26 cellular contexts compared by ENCODE assay signal in genomic region chr7:22267989-22268615, GRCh38.
DNase-seq lines count a peak whose midpoint lies in the region; ATAC-seq and TF ChIP-seq lines count a peak whose summit lies in the region.
"Had no signal": no experiment of that assay in that cellular context is flagged by ENCODE, and none has a peak within 500 bp of the region (broad histone marks: within the 10 kb centered on the region; RNA-seq: fewer than 3 reads in every experiment).

No MANE protein-coding gene starts in this region.

- H3K79me2 ChIP-seq in DND-41 (ENCODE audit: insufficient read depth, low read length) (peaks cover 15% of the 10 kb centered on the region), OCI-LY1 (ENCODE audit: insufficient read depth, low read length) (no peaks in the 10 kb centered on the region)

- TF ChIP-seq CTCF in DND-41 (IDR thresholded peaks at IDR 0.05; ENCODE audit: borderline replicate concordance, extremely low read depth, low read length, poor library complexity, severe bottlenecking) (no peak), OCI-LY1 (IDR thresholded peaks at IDR 0.05; ENCODE audit: low read length) (no peak), glutamatergic neuron (IDR thresholded peaks at IDR 0.05; ENCODE audit: partially characterized antibody, unreplicated experiment) (no peak), vagina (IDR thresholded peaks at IDR 0.05) (no peak)

- peaks cover 5% of the 10 kb centered on the region for H3K9me3 Mint-ChIP-seq in glutamatergic neuron (ENCODE audit: unreplicated experiment)
- H3K9me3 Mint-ChIP-seq: activated naive CD8-positive, alpha-beta T cell treated with anti-CD3 and anti-CD28 coated beads, Interleukin-2, amount 50 U/mL, for 24 hours; naive B cell; stimulated activated naive CD8-positive, alpha-beta T cell treated with anti-CD3 and anti-CD28 coated beads, Interleukin-15, Interleukin-2, amounts not matched to agents 100 ng/mL and 50 ng/mL, for 24 hours; T-helper 1 cell treated with Interleukin-12 subunit alpha and Interleukin-12 subunit beta and Interleukin-4 antibody, amounts not matched to agents 30 μg/mL and 1 μg/mL, for 36 hours had no signal

- no peak overlapping the region for H2AFZ ChIP-seq in DND-41 (ENCODE audit: low read depth, low read length)
- H2AFZ ChIP-seq in OCI-LY1 (ENCODE audit: low read length), result no peak overlapping the region

- H3F3A ChIP-seq in OCI-LY1 (ENCODE audit: insufficient read depth, low read length), result no peaks in the 10 kb centered on the region

- H3K9ac ChIP-seq in DND-41 (ENCODE audit: low read depth, low read length) (no peak overlapping the region), OCI-LY1 (ENCODE audit: low read length) (no peak overlapping the region)
- H3K9ac ChIP-seq: BLaER1 treated with 17β-estradiol and CSF1 and Interleukin-3, amounts not matched to agents 10 nM and 100 nM had no signal

- H4K20me1 ChIP-seq in DND-41 (ENCODE audit: insufficient read depth, low read length) (no peaks in the 10 kb centered on the region), OCI-LY1 (ENCODE audit: insufficient read depth, low read length) (no peaks in the 10 kb centered on the region)
- H4K20me1 ChIP-seq: BLaER1 treated with 17β-estradiol and CSF1 and Interleukin-3, amounts not matched to agents 10 nM and 100 nM had no signal

- H3K27me3 ChIP-seq in DND-41 (ENCODE audit: insufficient read depth, low read length, poor library complexity) (no peaks in the 10 kb centered on the region), OCI-LY1 (ENCODE audit: insufficient read depth, low read length) (no peaks in the 10 kb centered on the region), vagina (no peaks in the 10 kb centered on the region)
- H3K27me3 ChIP-seq: BLaER1 treated with 17β-estradiol and CSF1 and Interleukin-3, amounts not matched to agents 10 nM and 100 nM; body of pancreas had no signal

- no peak for ATAC-seq in DND-41 (ENCODE audit: insufficient read depth, low read depth)
- ATAC-seq: activated naive CD8-positive, alpha-beta T cell treated with anti-CD3 and anti-CD28 coated beads, Interleukin-2, amount 50 U/mL, for 24 hours; body of pancreas; left ventricle myocardium superior had no signal

- no peaks in the 10 kb centered on the region for H3K36me3 Mint-ChIP-seq in glutamatergic neuron (ENCODE audit: unreplicated experiment)
- H3K36me3 Mint-ChIP-seq: naive B cell had no signal

- H3K4me2 ChIP-seq in DND-41 (ENCODE audit: insufficient read depth, low read length) (no peak overlapping the region), OCI-LY1 (ENCODE audit: low read length) (peak overlapping the region; percentile 13; the same call in 1 of the 2 replicates)
- H3K4me2 ChIP-seq: BLaER1 treated with 17β-estradiol and CSF1 and Interleukin-3, amounts not matched to agents 10 nM and 100 nM had no signal

- H3K4me3 Mint-ChIP-seq in glutamatergic neuron (ENCODE audit: unreplicated experiment), result no peak overlapping the region
- H3K4me3 Mint-ChIP-seq: naive B cell; stimulated activated naive CD8-positive, alpha-beta T cell treated with anti-CD3 and anti-CD28 coated beads, Interleukin-15, Interleukin-2, amounts not matched to agents 100 ng/mL and 50 ng/mL, for 24 hours had no signal

- no peaks in the 10 kb centered on the region for H3K9me2 ChIP-seq in OCI-LY1 (ENCODE audit: low read depth, low read length)

- peak overlapping the region; percentile 44 for H3K27ac Mint-ChIP-seq in glutamatergic neuron (ENCODE audit: unreplicated experiment)
- H3K27ac Mint-ChIP-seq: activated naive CD8-positive, alpha-beta T cell treated with anti-CD3 and anti-CD28 coated beads, Interleukin-2, amount 50 U/mL, for 24 hours; naive B cell; stimulated activated naive CD8-positive, alpha-beta T cell treated with anti-CD3 and anti-CD28 coated beads, Interleukin-15, Interleukin-2, amounts not matched to agents 100 ng/mL and 50 ng/mL, for 24 hours had no signal

- peaks cover 26% of the 10 kb centered on the region for H3K4me1 Mint-ChIP-seq in glutamatergic neuron (ENCODE audit: low read depth, unreplicated experiment)
- H3K4me1 Mint-ChIP-seq: naive B cell had no signal

- peaks cover 44% of the 10 kb centered on the region; the same call in 1 of the 2 replicates for H3K36me3 ChIP-seq in DND-41 (ENCODE audit: insufficient read depth, low read length)
- H3K36me3 ChIP-seq in OCI-LY1 (ENCODE audit: insufficient read depth, low read length), result peaks cover 21% of the 10 kb centered on the region
- no peaks in the 10 kb centered on the region for H3K36me3 ChIP-seq in vagina

- peaks cover 5% of the 10 kb centered on the region for H3K27me3 Mint-ChIP-seq in glutamatergic neuron (ENCODE audit: unreplicated experiment)
- H3K27me3 Mint-ChIP-seq: naive B cell; stimulated activated naive CD8-positive, alpha-beta T cell treated with anti-CD3 and anti-CD28 coated beads, Interleukin-15, Interleukin-2, amounts not matched to agents 100 ng/mL and 50 ng/mL, for 24 hours had no signal

- H3K4me1 ChIP-seq in DND-41 (ENCODE audit: insufficient read depth, low read length) (peaks cover 19% of the 10 kb centered on the region), OCI-LY1 (ENCODE audit: insufficient read depth, low read length, severe bottlenecking) (peaks cover 10% of the 10 kb centered on the region), vagina (no peaks in the 10 kb centered on the region)

- no peaks in the 10 kb centered on the region for H3K9me3 ChIP-seq in DND-41 (ENCODE audit: insufficient read depth, low read length, severe bottlenecking)
- no peaks in the 10 kb centered on the region for H3K9me3 ChIP-seq in OCI-LY1 (ENCODE audit: low read length)
- no peaks in the 10 kb centered on the region for H3K9me3 ChIP-seq in vagina
- H3K9me3 ChIP-seq: BLaER1 treated with 17β-estradiol and CSF1 and Interleukin-3, amounts not matched to agents 10 nM and 100 nM; body of pancreas had no signal

- H3K4me3 ChIP-seq in DND-41 (ENCODE audit: low read depth in 1 of 2, low read length in 2 of 2), result no peak overlapping the region
- H3K4me3 ChIP-seq in OCI-LY1 (ENCODE audit: low read depth, low read length, poor library complexity, severe bottlenecking), result no peak overlapping the region
- no peak overlapping the region for H3K4me3 ChIP-seq in vagina
- H3K4me3 ChIP-seq: BLaER1 treated with 17β-estradiol and CSF1 and Interleukin-3, amounts not matched to agents 10 nM and 100 nM; body of pancreas; skin epidermis had no signal

- no peak for TF ChIP-seq POLR2A in vagina (IDR thresholded peaks at IDR 0.05)

- peak; percentile 17 for DNase-seq in A172 (ENCODE audit: low spot score)
- DNase-seq in DND-41, result no peak
- DNase-seq in glutamatergic neuron, result peak; percentile 28
- DNase-seq in vagina (ENCODE audit: extremely low spot score in 2 of 2), result no peak
- no peak for DNase-seq in activated effector memory CD4-positive, alpha-beta T cell treated with anti-CD3 and anti-CD28 coated beads, Interleukin-2, amount 50 U/mL, for 16 hours
- DNase-seq in NCI-H1436 treated with DMSO at 0.1 percent for 48 hours (lab: John Stamatoyannopoulos, UW), result no peak
- no peak for DNase-seq in T-helper 9 cell
- DNase-seq: activated CD8-positive, alpha-beta memory T cell treated with anti-CD3 and anti-CD28 coated beads for 24 hours; activated naive CD8-positive, alpha-beta T cell treated with anti-CD3 and anti-CD28 coated beads, Interleukin-2, amount 50 U/mL, for 24 hours; body of pancreas; cerebellar nuclear complex; COR-L47; EL; left ventricle myocardium superior; naive B cell; NCI-H1092 treated with DMSO at 0.1 percent for 48 hours; NCI-H2029 treated with DMSO at 0.1 percent for 48 hours; NCI-H226; NCI-H748 treated with DMSO at 0.1 percent for 48 hours; occipital lobe; OCI-M1 had no signal

- intact Hi-C loops in vagina (cut with DNase I), result no loop called here

- H3K27ac ChIP-seq in DND-41 (ENCODE audit: low read length), result peak overlapping the region; percentile 43
- H3K27ac ChIP-seq in OCI-LY1 (ENCODE audit: low read depth, low read length, poor library complexity, severe bottlenecking), result peak overlapping the region; percentile 3
- no peak overlapping the region for H3K27ac ChIP-seq in vagina
- H3K27ac ChIP-seq: BLaER1 treated with 17β-estradiol and CSF1 and Interleukin-3, amounts not matched to agents 10 nM and 100 nM; body of pancreas; skin epidermis had no signal

Comparison
In these comparisons a context has a peak if more than half of its experiments do, and no peak if none do; other contexts are left out.
1. DNase-seq: peak in A172 (single experiment) and glutamatergic neuron (single experiment); none in DND-41 (single experiment), vagina (0 of 2), activated effector memory CD4-positive, alpha-beta T cell treated with anti-CD3 and anti-CD28 coated beads, Interleukin-2, amount 50 U/mL, for 16 hours (single experiment), NCI-H1436 treated with DMSO at 0.1 percent for 48 hours (single experiment) and T-helper 9 cell (single experiment).